Comparison of ENCODE assay signal across 1 cellular context in the genomic region with DNA sequence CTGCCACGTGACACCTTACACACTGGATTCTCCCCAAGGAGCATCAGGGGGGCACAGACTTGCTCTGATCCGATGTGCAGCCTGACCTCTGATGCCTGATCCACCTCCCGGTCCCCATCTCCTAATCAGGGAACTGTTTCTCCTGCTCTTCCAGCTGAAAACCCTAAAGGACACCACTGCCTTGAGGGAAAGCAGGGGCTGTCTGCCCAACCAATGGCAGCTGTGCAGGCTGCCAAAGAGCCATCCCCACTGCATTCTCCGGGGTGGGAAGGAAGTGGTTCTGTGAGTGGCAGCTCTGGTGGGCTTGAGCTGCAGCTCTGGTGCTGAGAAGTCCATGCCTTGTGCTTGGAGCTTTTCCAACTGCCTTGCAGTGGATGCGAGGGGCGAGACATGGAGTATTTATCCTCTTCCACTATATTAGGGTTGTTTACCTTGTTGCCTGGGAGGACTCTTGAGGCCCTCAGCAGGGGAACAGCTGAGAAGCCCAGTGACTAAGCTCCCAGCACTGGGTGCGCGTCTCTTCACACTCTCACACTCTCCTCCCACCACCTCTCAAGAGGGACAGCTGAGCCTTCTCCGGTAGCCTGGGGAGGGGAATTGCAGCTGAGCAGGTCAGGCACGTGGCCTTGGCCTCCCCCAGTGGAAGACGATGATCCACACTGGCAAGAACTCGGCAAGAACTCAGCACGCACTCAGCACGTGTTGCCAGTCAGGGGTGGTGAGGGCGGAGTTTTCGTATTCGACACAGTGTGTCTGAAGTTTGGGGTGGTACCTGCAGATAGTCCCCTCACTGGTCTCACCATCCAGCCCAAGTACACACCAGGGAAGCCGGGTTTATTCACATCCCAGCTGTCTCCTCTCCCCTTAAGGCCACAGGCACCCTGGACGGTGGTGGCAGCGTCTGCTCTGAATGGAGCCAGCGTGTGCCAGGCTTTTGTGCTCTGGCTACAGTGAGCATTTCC.
TF ChIP-seq lines count a peak whose summit lies in the region.

No MANE protein-coding gene starts in this region.

TF ChIP-seq in GM23338, 12 proteins besides CTCF, POLR2A, EP300 and RAD21 (continued from another document):
- TF ChIP-seq, protein P1, sequence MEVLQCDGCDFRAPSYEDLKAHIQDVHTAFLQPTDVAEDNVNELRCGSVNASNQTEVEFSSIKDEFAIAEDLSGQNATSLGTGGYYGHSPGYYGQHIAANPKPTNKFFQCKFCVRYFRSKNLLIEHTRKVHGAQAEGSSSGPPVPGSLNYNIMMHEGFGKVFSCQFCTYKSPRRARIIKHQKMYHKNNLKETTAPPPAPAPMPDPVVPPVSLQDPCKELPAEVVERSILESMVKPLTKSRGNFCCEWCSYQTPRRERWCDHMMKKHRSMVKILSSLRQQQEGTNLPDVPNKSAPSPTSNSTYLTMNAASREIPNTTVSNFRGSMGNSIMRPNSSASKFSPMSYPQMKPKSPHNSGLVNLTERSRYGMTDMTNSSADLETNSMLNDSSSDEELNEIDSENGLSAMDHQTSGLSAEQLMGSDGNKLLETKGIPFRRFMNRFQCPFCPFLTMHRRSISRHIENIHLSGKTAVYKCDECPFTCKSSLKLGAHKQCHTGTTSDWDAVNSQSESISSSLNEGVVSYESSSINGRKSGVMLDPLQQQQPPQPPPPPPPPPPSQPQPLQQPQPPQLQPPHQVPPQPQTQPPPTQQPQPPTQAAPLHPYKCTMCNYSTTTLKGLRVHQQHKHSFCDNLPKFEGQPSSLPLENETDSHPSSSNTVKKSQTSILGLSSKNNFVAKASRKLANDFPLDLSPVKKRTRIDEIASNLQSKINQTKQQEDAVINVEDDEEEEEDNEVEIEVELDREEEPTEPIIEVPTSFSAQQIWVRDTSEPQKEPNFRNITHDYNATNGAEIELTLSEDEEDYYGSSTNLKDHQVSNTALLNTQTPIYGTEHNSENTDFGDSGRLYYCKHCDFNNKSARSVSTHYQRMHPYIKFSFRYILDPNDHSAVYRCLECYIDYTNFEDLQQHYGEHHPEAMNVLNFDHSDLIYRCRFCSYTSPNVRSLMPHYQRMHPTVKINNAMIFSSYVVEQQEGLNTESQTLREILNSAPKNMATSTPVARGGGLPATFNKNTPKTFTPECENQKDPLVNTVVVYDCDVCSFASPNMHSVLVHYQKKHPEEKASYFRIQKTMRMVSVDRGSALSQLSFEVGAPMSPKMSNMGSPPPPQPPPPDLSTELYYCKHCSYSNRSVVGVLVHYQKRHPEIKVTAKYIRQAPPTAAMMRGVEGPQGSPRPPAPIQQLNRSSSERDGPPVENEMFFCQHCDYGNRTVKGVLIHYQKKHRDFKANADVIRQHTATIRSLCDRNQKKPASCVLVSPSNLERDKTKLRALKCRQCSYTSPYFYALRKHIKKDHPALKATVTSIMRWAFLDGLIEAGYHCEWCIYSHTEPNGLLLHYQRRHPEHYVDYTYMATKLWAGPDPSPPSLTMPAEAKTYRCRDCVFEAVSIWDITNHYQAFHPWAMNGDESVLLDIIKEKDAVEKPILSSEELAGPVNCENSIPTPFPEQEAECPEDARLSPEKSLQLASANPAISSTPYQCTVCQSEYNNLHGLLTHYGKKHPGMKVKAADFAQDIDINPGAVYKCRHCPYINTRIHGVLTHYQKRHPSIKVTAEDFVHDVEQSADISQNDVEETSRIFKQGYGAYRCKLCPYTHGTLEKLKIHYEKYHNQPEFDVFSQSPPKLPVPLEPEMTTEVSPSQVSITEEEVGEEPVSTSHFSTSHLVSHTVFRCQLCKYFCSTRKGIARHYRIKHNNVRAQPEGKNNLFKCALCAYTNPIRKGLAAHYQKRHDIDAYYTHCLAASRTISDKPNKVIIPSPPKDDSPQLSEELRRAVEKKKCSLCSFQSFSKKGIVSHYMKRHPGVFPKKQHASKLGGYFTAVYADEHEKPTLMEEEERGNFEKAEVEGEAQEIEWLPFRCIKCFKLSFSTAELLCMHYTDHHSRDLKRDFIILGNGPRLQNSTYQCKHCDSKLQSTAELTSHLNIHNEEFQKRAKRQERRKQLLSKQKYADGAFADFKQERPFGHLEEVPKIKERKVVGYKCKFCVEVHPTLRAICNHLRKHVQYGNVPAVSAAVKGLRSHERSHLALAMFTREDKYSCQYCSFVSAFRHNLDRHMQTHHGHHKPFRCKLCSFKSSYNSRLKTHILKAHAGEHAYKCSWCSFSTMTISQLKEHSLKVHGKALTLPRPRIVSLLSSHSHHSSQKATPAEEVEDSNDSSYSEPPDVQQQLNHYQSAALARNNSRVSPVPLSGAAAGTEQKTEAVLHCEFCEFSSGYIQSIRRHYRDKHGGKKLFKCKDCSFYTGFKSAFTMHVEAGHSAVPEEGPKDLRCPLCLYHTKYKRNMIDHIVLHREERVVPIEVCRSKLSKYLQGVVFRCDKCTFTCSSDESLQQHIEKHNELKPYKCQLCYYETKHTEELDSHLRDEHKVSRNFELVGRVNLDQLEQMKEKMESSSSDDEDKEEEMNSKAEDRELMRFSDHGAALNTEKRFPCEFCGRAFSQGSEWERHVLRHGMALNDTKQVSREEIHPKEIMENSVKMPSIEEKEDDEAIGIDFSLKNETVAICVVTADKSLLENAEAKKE (CRISPR knock-in tag; IDR thresholded peaks at IDR 0.05), result no peak
- no peak for TF ChIP-seq POLR2AphosphoS5 (IDR thresholded peaks at IDR 0.05; ENCODE audit: low read depth)
- TF ChIP-seq STAT1 (IDR thresholded peaks at IDR 0.05; ENCODE audit: unreplicated experiment), result no peak
- TF ChIP-seq, protein P2, sequence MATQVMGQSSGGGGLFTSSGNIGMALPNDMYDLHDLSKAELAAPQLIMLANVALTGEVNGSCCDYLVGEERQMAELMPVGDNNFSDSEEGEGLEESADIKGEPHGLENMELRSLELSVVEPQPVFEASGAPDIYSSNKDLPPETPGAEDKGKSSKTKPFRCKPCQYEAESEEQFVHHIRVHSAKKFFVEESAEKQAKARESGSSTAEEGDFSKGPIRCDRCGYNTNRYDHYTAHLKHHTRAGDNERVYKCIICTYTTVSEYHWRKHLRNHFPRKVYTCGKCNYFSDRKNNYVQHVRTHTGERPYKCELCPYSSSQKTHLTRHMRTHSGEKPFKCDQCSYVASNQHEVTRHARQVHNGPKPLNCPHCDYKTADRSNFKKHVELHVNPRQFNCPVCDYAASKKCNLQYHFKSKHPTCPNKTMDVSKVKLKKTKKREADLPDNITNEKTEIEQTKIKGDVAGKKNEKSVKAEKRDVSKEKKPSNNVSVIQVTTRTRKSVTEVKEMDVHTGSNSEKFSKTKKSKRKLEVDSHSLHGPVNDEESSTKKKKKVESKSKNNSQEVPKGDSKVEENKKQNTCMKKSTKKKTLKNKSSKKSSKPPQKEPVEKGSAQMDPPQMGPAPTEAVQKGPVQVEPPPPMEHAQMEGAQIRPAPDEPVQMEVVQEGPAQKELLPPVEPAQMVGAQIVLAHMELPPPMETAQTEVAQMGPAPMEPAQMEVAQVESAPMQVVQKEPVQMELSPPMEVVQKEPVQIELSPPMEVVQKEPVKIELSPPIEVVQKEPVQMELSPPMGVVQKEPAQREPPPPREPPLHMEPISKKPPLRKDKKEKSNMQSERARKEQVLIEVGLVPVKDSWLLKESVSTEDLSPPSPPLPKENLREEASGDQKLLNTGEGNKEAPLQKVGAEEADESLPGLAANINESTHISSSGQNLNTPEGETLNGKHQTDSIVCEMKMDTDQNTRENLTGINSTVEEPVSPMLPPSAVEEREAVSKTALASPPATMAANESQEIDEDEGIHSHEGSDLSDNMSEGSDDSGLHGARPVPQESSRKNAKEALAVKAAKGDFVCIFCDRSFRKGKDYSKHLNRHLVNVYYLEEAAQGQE (IDR thresholded peaks at IDR 0.05; ENCODE audit: unreplicated experiment), result no peak
- no peak for TF ChIP-seq CREB1 (CRISPR knock-in tag; IDR thresholded peaks at IDR 0.05; ENCODE audit: low read depth)
